16 cellular contexts compared by ENCODE assay signal in the genomic region with DNA sequence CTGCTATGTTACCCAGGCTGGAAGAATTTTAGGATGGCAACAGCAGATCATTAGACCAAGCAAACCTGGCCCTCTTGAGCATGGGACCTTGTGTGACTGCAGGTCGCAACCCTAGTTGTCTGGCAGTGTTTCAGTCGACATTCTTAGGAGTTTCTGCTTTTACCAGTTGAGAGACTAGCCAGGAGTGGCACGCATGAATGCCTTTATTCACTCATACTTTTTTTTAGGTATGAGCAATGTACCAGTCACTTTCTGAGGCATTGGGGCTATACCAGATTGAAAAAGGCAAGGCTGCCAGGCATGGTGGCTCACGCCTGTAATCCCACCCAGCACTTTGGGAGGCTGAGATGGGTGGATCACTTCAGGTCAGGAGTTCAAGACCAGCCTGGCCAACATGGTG. TPM values are rescaled to one million over a fixed set of nuclear protein-coding genes. Genes with fewer than 3 reads are reported as not detected.
A peak's percentile ranks its signal among the peaks of the same experiment; 100 is the strongest.
DNase-seq lines count a peak whose midpoint lies in the region; ATAC-seq, FAIRE-seq and TF ChIP-seq lines count a peak whose summit lies in the region.
"Had no signal": no experiment of that assay in that cellular context is flagged by ENCODE, and none has a peak within 500 bp of the region (broad histone marks: within the 10 kb centered on the region; RNA-seq: fewer than 3 reads in every experiment).

No MANE protein-coding gene starts in this region.

- H3K36me3 ChIP-seq in HepG2 (replicated peaks in 1 of 2; ENCODE audit: control insufficient read depth in 1 of 2, insufficient read depth in 2 of 2, low read length in 2 of 2) (no peaks in the 10 kb centered on the region), right lobe of liver (no peaks in the 10 kb centered on the region), SK-N-SH (replicated peaks in 1 of 2; ENCODE audit: control insufficient read depth in 1 of 2, insufficient read depth in 2 of 2, low read length in 1 of 2) (no peaks in the 10 kb centered on the region), thyroid gland (no peaks in the 10 kb centered on the region)
- H3K36me3 ChIP-seq: HAP-1, vagina had no signal

- in situ Hi-C loops in HepG2 (cut with HindIII; ENCODE audit: extremely low pct_ligation_motif_present, low pct_unique_long_range_greater_than_20kb), result no loop called here

- no peak overlapping the region for H3K4me2 ChIP-seq in HepG2 (ENCODE audit: low read depth, low read length)
- H3K4me2 ChIP-seq in SK-N-SH, result no peak overlapping the region

- no peak for FAIRE-seq in HepG2 (lab: Jason Lieb, UNC)
- FAIRE-seq: A204.1 had no signal

- no peaks in the 10 kb centered on the region for H3K9me2 ChIP-seq in SK-N-SH

- CTCF ChIA-PET in HepG2 (lab: Yijun Ruan, JAX; ENCODE audit: low intra/inter-chr PET ratio, low total read pairs), result no interaction called here
- CTCF ChIA-PET in SK-N-SH (lab: Yijun Ruan, JAX), result no interaction called here

- H3K79me2 ChIP-seq in HepG2 (ENCODE audit: insufficient read depth, low read length) (no peaks in the 10 kb centered on the region), SK-N-SH (ENCODE audit: insufficient read depth) (no peaks in the 10 kb centered on the region)

- H3K4me3 ChIP-seq in HepG2 (replicated peaks in 1 of 3; ENCODE audit: insufficient read depth in 1 of 3, low read depth in 2 of 3, low read length in 3 of 3) (no peak overlapping the region), right lobe of liver (no peak overlapping the region), SK-N-SH (ENCODE audit: low read depth in 2 of 2, low read length in 1 of 2) (no peak overlapping the region), fibroblast of mammary gland (ENCODE audit: control insufficient read depth, low read depth, low read length) (no peak overlapping the region), thyroid gland (replicated peaks in 1 of 3) (no peak overlapping the region)
- H3K4me3 ChIP-seq: HAP-1, vagina had no signal

- H3K27me3 ChIP-seq in HepG2 (ENCODE audit: control insufficient read depth in 1 of 2, insufficient read depth in 2 of 2, low read length in 2 of 2), result no peaks in the 10 kb centered on the region
- H3K27me3 ChIP-seq in right lobe of liver, result no peaks in the 10 kb centered on the region
- no peaks in the 10 kb centered on the region for H3K27me3 ChIP-seq in SK-N-SH (ENCODE audit: insufficient read depth)
- no peaks in the 10 kb centered on the region for H3K27me3 ChIP-seq in thyroid gland
- H3K27me3 ChIP-seq: vagina had no signal

- peaks cover 24% of the 10 kb centered on the region for H3K4me1 ChIP-seq in HepG2 (ENCODE audit: insufficient read depth, low read length)
- H3K4me1 ChIP-seq in right lobe of liver, result no peaks in the 10 kb centered on the region
- peaks cover 0 to 11% of the 10 kb centered on the region in 2 experiments; a peak in 2 of 4 replicates for H3K4me1 ChIP-seq in SK-N-SH (ENCODE audit: control insufficient read depth in 1 of 2, insufficient read depth in 2 of 2, low read depth in 1 of 2, low read length in 1 of 2)
- peaks cover 29 to 34% of the 10 kb centered on the region in 2 donors for H3K4me1 ChIP-seq in thyroid gland
- H3K4me1 ChIP-seq: vagina had no signal

- H2AFZ ChIP-seq in HepG2 (ENCODE audit: low read length), result no peak overlapping the region
- no peak overlapping the region for H2AFZ ChIP-seq in SK-N-SH (ENCODE audit: low read depth)

- no peak for DNase-seq in HepG2 (ENCODE audit: low spot score)
- no peak for DNase-seq in right lobe of liver
- no peak for DNase-seq in SK-N-SH
- peak; percentile 40 for DNase-seq in fibroblast of mammary gland (ENCODE audit: low read depth)
- peak; percentile 88 to 89 for DNase-seq in thyroid gland
- DNase-seq in AG20443 (ENCODE audit: low spot score), result no peak
- DNase-seq: activated CD8-positive, alpha-beta memory T cell treated with anti-CD3 and anti-CD28 coated beads, Interleukin-2, amount 50 U/mL, for 48 hours; NCI-H187; NCI-H526; RPMI8226; stimulated activated naive CD4-positive, alpha-beta T cell treated with Interleukin-2 at 50 U/mL for 16 hours had no signal

- H3K9ac ChIP-seq in HepG2 (ENCODE audit: insufficient read depth, low read depth, low read length) (no peak overlapping the region), SK-N-SH (no peak overlapping the region)

- 88% methylated on average over 4 of the region's 4 CpGs for WGBS in HepG2 (ENCODE audit: low lambda C conversion rate)
- WGBS in right lobe of liver (ENCODE audit: insufficient coverage, low coverage, low lambda C conversion rate, missing lambda C conversion rate), result 75% methylated on average over 3 of the region's 4 CpGs
- WGBS in SK-N-SH (ENCODE audit: low lambda C conversion rate), result 50% methylated on average over 4 of the region's 4 CpGs
- 47 to 56% methylated on average over 4 of the region's 4 CpGs for whole genome bisulfite sequencing in thyroid gland, 2 donors

- peaks cover 26% of the 10 kb centered on the region for H3F3A ChIP-seq in SK-N-SH (replicated peaks; ENCODE audit: insufficient read depth)

- TF ChIP-seq CTCF in HepG2 (CRISPR knock-in tag; IDR thresholded peaks at IDR 0.05), result no peak
- TF ChIP-seq CTCF in right lobe of liver (IDR thresholded peaks at IDR 0.05), result no peak
- no peak for TF ChIP-seq CTCF in SK-N-SH (IDR thresholded peaks at IDR 0.05)
- TF ChIP-seq CTCF in fibroblast of mammary gland (conservative IDR thresholded peaks at IDR 0.05; ENCODE audit: control insufficient read depth, insufficient read depth, low read depth, low read length), result no peak
- no peak for TF ChIP-seq CTCF in thyroid gland (IDR thresholded peaks at IDR 0.05)

- BruUV-seq in HepG2 (replicated peaks; lab: Mats Ljungman, UMichigan), result no TSS peak

- TF ChIP-seq POLR2A in HepG2 (IDR thresholded peaks at IDR 0.05; ENCODE audit: insufficient read depth in 1 of 2, low read depth in 2 of 2, low read length in 2 of 2), result no peak
- no peak for TF ChIP-seq POLR2A in right lobe of liver (IDR thresholded peaks at IDR 0.05)
- no peak for TF ChIP-seq POLR2A in thyroid gland (IDR thresholded peaks at IDR 0.05)

- TF ChIP-seq EP300 in HepG2 (IDR thresholded peaks at IDR 0.05; ENCODE audit: low read depth in 2 of 2, low read length in 2 of 2) (no peak), HepG2 (CRISPR knock-in tag; IDR thresholded peaks at IDR 0.05; ENCODE audit: borderline replicate concordance) (no peak), SK-N-SH (IDR thresholded peaks at IDR 0.05; ENCODE audit: borderline replicate concordance in 1 of 2, low read depth in 1 of 2, low read length in 1 of 2) (peak in 1 of 2 experiments; percentile 38; a peak in 1 of 4 replicates)

- intact Hi-C loops in HepG2 (cut with micrococcal nuclease; ENCODE audit: unreplicated experiment), result no loop called here
- intact Hi-C loops in right lobe of liver (cut with DNase I), result no loop called here
- intact Hi-C loops in thyroid gland (cut with DNase I), result loop anchor here (10.0 kb wide), 1 partner anchor 92 kb away; no protein-coding TSS in a partner anchor

- ATAC-seq in HepG2 (no peak), right lobe of liver (no peak), GM21723 (IDR thresholded peaks at IDR 0.05; ENCODE audit: unreplicated experiment) (no peak), GM21526 (IDR thresholded peaks at IDR 0.05; ENCODE audit: low FRiP score, unreplicated experiment) (no peak)

- no peak for TF ChIP-seq RAD21 in HepG2 (CRISPR knock-in tag; IDR thresholded peaks at IDR 0.05)
- no peak for TF ChIP-seq RAD21 in SK-N-SH (IDR thresholded peaks at IDR 0.05; ENCODE audit: low read length)

- POLR2A ChIA-PET in HepG2 (lab: Yijun Ruan, JAX) (no interaction called here), SK-N-SH (lab: Yijun Ruan, JAX) (no interaction called here)

- H3K9me3 ChIP-seq in HepG2 (ENCODE audit: low read length) (no peaks in the 10 kb centered on the region), right lobe of liver (no peaks in the 10 kb centered on the region), SK-N-SH (no peaks in the 10 kb centered on the region), thyroid gland (no peaks in the 10 kb centered on the region)
- H3K9me3 ChIP-seq: HAP-1, vagina had no signal

- H3K27ac ChIP-seq in HepG2 (ENCODE audit: extremely low read length, insufficient read depth, low read length), result no peak overlapping the region
- H3K27ac ChIP-seq in right lobe of liver, result no peak overlapping the region
- peak overlapping the region in 1 of 2 experiments; percentile 54; a peak in 2 of 4 replicates for H3K27ac ChIP-seq in SK-N-SH (ENCODE audit: low read depth in 2 of 2, low read length in 1 of 2)
- H3K27ac ChIP-seq in thyroid gland, result peak overlapping the region; percentile 73 to 89 (median 81)
- H3K27ac ChIP-seq: vagina had no signal

- H4K20me1 ChIP-seq in HepG2 (ENCODE audit: insufficient read depth, low read length), result no peaks in the 10 kb centered on the region
- no peaks in the 10 kb centered on the region for H4K20me1 ChIP-seq in SK-N-SH (ENCODE audit: insufficient read depth)

RNA-seq across cellular contexts. Expression of gene HAS3, which starts 28.2 kb away (rescaled TPM):
- total RNA-seq in HepG2 (2016; rRNA removed; fragmentation: Illumina TruSeq; extraction: Trizol) (0.04 TPM in 1 of 2 replicates, not detected in the other), right lobe of liver (1 to 10 TPM in 1 of 6 experiments, under 1 TPM in 5; 0.39 to 1.0 (median 0.63) TPM), thyroid gland (1 to 10 TPM; 3.5 to 9.1 (median 7.5) TPM)
- 0.09 TPM in 1 of 2 replicates, not detected in the other for total RNA-seq in HepG2 (2016; cell fraction: cytosol; rRNA removed; fragmentation: Illumina TruSeq; extraction: Trizol; ENCODE audit: low read depth)
- total RNA-seq in HepG2 (2016; cell fraction: insoluble cytoplasmic fraction; rRNA removed; fragmentation: Illumina TruSeq; extraction: Trizol), result 0.13 and 0.36 TPM in 2 replicates
- total RNA-seq in HepG2 (2016; cell fraction: membrane; rRNA removed; fragmentation: Illumina TruSeq; extraction: Trizol), result 0.14 and 0.19 TPM in 2 replicates
- total RNA-seq in HepG2 (2016; cell fraction: nucleus; rRNA removed; fragmentation: Illumina TruSeq; extraction: Trizol), result 0.19 and 0.22 TPM in 2 replicates
- polyA plus RNA-seq in HepG2 (2011; rRNA removed) (0.30 and 0.64 TPM in 2 replicates), SK-N-SH (2012; rRNA removed) (38.7 and 52.4 TPM in 2 replicates)
- 0.28 and 0.32 TPM in 2 replicates for polyA plus RNA-seq in HepG2 (2011; cell fraction: cytosol; rRNA removed)
- 1.3 and 1.4 TPM in 2 replicates for polyA plus RNA-seq in HepG2 (2011; cell fraction: nucleus; rRNA removed)
- polyA plus RNA-seq in HepG2 (2012), result 0.47 and 0.52 TPM in 2 replicates
- 0.10 TPM in 1 of 2 replicates, not detected in the other for polyA plus RNA-seq in HepG2 (2016; cell fraction: cytosol; fragmentation: Illumina TruSeq; extraction: Trizol; ENCODE audit: low read depth)
- 0.09 and 0.12 TPM in 2 replicates for polyA plus RNA-seq in HepG2 (2016; cell fraction: insoluble cytoplasmic fraction; fragmentation: Illumina TruSeq; extraction: Trizol; ENCODE audit: low read depth)
- 0.08 and 0.29 TPM in 2 replicates for polyA plus RNA-seq in HepG2 (2016; cell fraction: membrane; fragmentation: Illumina TruSeq; extraction: Trizol; ENCODE audit: low read depth)
- polyA plus RNA-seq in HepG2 (2016; cell fraction: nucleus; fragmentation: Illumina TruSeq; extraction: Trizol; ENCODE audit: insufficient read depth, low read depth), result 0.79 and 0.96 TPM in 2 replicates
- 1.4 and 2.2 TPM in 2 replicates for polyA minus RNA-seq in HepG2 (2011; rRNA and poly(A)+ RNA removed; ENCODE audit: low replicate concordance)
- polyA minus RNA-seq in HepG2 (2011; cell fraction: cytosol; rRNA and poly(A)+ RNA removed), result 0.30 TPM in 1 of 2 replicates, not detected in the other
- polyA minus RNA-seq in HepG2 (2011; cell fraction: nucleus; rRNA and poly(A)+ RNA removed), result 0.99 and 1.4 TPM in 2 replicates
- polyA plus RNA-seq in SK-N-SH (2012; cell fraction: cytosol; rRNA removed), result 26.0 and 37.9 TPM in 2 replicates
- polyA plus RNA-seq in SK-N-SH (2012; cell fraction: nucleus; rRNA removed), result 61.9 and 84.2 TPM in 2 replicates

RNA-seq across cellular contexts. Expression of gene CHTF8, which starts 55.1 kb away (rescaled TPM):
- total RNA-seq in HepG2 (2016; rRNA removed; fragmentation: Illumina TruSeq; extraction: Trizol) (37.2 and 64.1 TPM in 2 replicates), right lobe of liver (10 to 100 TPM; 56.6 to 78.3 (median 65.4) TPM), thyroid gland (100 to 1,000 TPM in 3 of 4 donors, 10 to 100 TPM in 1; 95.8 to 124 (median 104) TPM)
- total RNA-seq in HepG2 (2016; cell fraction: cytosol; rRNA removed; fragmentation: Illumina TruSeq; extraction: Trizol; ENCODE audit: low read depth), result 15.9 and 16.0 TPM in 2 replicates
- 45.2 and 61.3 TPM in 2 replicates for total RNA-seq in HepG2 (2016; cell fraction: insoluble cytoplasmic fraction; rRNA removed; fragmentation: Illumina TruSeq; extraction: Trizol)
- total RNA-seq in HepG2 (2016; cell fraction: membrane; rRNA removed; fragmentation: Illumina TruSeq; extraction: Trizol), result 36.4 and 42.2 TPM in 2 replicates
- total RNA-seq in HepG2 (2016; cell fraction: nucleus; rRNA removed; fragmentation: Illumina TruSeq; extraction: Trizol), result 25.4 and 28.1 TPM in 2 replicates
- polyA plus RNA-seq in HepG2 (2011; rRNA removed) (67.5 and 74.3 TPM in 2 replicates), SK-N-SH (2012; rRNA removed) (83.0 and 96.6 TPM in 2 replicates)
- polyA plus RNA-seq in HepG2 (2011; cell fraction: cytosol; rRNA removed), result 71.6 and 77.6 TPM in 2 replicates
- 34.1 and 36.4 TPM in 2 replicates for polyA plus RNA-seq in HepG2 (2011; cell fraction: nucleus; rRNA removed)
- polyA plus RNA-seq in HepG2 (2012), result 47.0 and 51.3 TPM in 2 replicates
- polyA plus RNA-seq in HepG2 (2016; cell fraction: cytosol; fragmentation: Illumina TruSeq; extraction: Trizol; ENCODE audit: low read depth), result 18.3 and 28.8 TPM in 2 replicates
- 123 and 124 TPM in 2 replicates for polyA plus RNA-seq in HepG2 (2016; cell fraction: insoluble cytoplasmic fraction; fragmentation: Illumina TruSeq; extraction: Trizol; ENCODE audit: low read depth)
- polyA plus RNA-seq in HepG2 (2016; cell fraction: membrane; fragmentation: Illumina TruSeq; extraction: Trizol; ENCODE audit: low read depth), result 44.9 and 57.1 TPM in 2 replicates
- 55.2 and 67.8 TPM in 2 replicates for polyA plus RNA-seq in HepG2 (2016; cell fraction: nucleus; fragmentation: Illumina TruSeq; extraction: Trizol; ENCODE audit: insufficient read depth, low read depth)
- 127 and 272 TPM in 2 replicates for polyA minus RNA-seq in HepG2 (2011; rRNA and poly(A)+ RNA removed; ENCODE audit: low replicate concordance)
- polyA minus RNA-seq in HepG2 (2011; cell fraction: cytosol; rRNA and poly(A)+ RNA removed), result 48.2 and 50.4 TPM in 2 replicates
- polyA minus RNA-seq in HepG2 (2011; cell fraction: nucleus; rRNA and poly(A)+ RNA removed), result 17.3 and 20.1 TPM in 2 replicates
- 60.3 and 84.3 TPM in 2 replicates for polyA plus RNA-seq in SK-N-SH (2012; cell fraction: cytosol; rRNA removed)
- polyA plus RNA-seq in SK-N-SH (2012; cell fraction: nucleus; rRNA removed), result 54.0 and 64.1 TPM in 2 replicates

RNA-seq across cellular contexts. Expression of gene UTP4, which starts 55.2 kb away (rescaled TPM):
- total RNA-seq in HepG2 (2016; rRNA removed; fragmentation: Illumina TruSeq; extraction: Trizol), result 30.0 and 57.1 TPM in 2 replicates
- 37.9 and 40.6 TPM in 2 replicates for total RNA-seq in HepG2 (2016; cell fraction: cytosol; rRNA removed; fragmentation: Illumina TruSeq; extraction: Trizol; ENCODE audit: low read depth)
- total RNA-seq in HepG2 (2016; cell fraction: insoluble cytoplasmic fraction; rRNA removed; fragmentation: Illumina TruSeq; extraction: Trizol), result 26.3 and 63.5 TPM in 2 replicates
- total RNA-seq in HepG2 (2016; cell fraction: membrane; rRNA removed; fragmentation: Illumina TruSeq; extraction: Trizol), result 33.1 and 34.6 TPM in 2 replicates
- 37.9 and 38.1 TPM in 2 replicates for total RNA-seq in HepG2 (2016; cell fraction: nucleus; rRNA removed; fragmentation: Illumina TruSeq; extraction: Trizol)
- polyA plus RNA-seq in HepG2 (2011; rRNA removed), result 85.8 and 91.2 TPM in 2 replicates
- 70.4 and 88.9 TPM in 2 replicates for polyA plus RNA-seq in HepG2 (2011; cell fraction: cytosol; rRNA removed)
- polyA plus RNA-seq in HepG2 (2011; cell fraction: nucleus; rRNA removed), result 58.2 and 63.9 TPM in 2 replicates
- polyA plus RNA-seq in HepG2 (2012), result 65.9 and 68.1 TPM in 2 replicates
- polyA plus RNA-seq in HepG2 (2016; cell fraction: cytosol; fragmentation: Illumina TruSeq; extraction: Trizol; ENCODE audit: low read depth), result 21.9 and 27.0 TPM in 2 replicates
- 119 and 121 TPM in 2 replicates for polyA plus RNA-seq in HepG2 (2016; cell fraction: insoluble cytoplasmic fraction; fragmentation: Illumina TruSeq; extraction: Trizol; ENCODE audit: low read depth)
- polyA plus RNA-seq in HepG2 (2016; cell fraction: membrane; fragmentation: Illumina TruSeq; extraction: Trizol; ENCODE audit: low read depth), result 30.9 and 36.3 TPM in 2 replicates
- 71.6 and 78.5 TPM in 2 replicates for polyA plus RNA-seq in HepG2 (2016; cell fraction: nucleus; fragmentation: Illumina TruSeq; extraction: Trizol; ENCODE audit: insufficient read depth, low read depth)
- 126 and 208 TPM in 2 replicates for polyA minus RNA-seq in HepG2 (2011; rRNA and poly(A)+ RNA removed; ENCODE audit: low replicate concordance)
- polyA minus RNA-seq in HepG2 (2011; cell fraction: cytosol; rRNA and poly(A)+ RNA removed), result 51.0 and 51.2 TPM in 2 replicates
- 59.6 and 65.4 TPM in 2 replicates for polyA minus RNA-seq in HepG2 (2011; cell fraction: nucleus; rRNA and poly(A)+ RNA removed)
- total RNA-seq in right lobe of liver, result 10 to 100 TPM; 13.9 to 22.2 (median 19.6) TPM
- 66.5 and 91.7 TPM in 2 replicates for polyA plus RNA-seq in SK-N-SH (2012; rRNA removed)
- 66.4 and 80.8 TPM in 2 replicates for polyA plus RNA-seq in SK-N-SH (2012; cell fraction: cytosol; rRNA removed)
- polyA plus RNA-seq in SK-N-SH (2012; cell fraction: nucleus; rRNA removed), result 47.6 and 88.1 TPM in 2 replicates
- 10 to 100 TPM; 22.4 to 33.1 (median 24.1) TPM for total RNA-seq in thyroid gland

Comparison
In these comparisons a context has a peak if more than half of its experiments do, and no peak if none do; other contexts are left out.
1. DNase-seq: peak in fibroblast of mammary gland (single experiment) and thyroid gland (2 of 2); none in HepG2 (single experiment), right lobe of liver (0 of 3), SK-N-SH (single experiment) and AG20443 (single experiment).
2. H3K27ac ChIP-seq: peak in thyroid gland (3 of 3); none in HepG2 (single experiment) and right lobe of liver (0 of 3).
3. Of the 25 proteins assayed by ChIP-seq in both HepG2 and SK-N-SH: peak only in HepG2: none; only in SK-N-SH: FOSL2, NFIC, PBX3 and TCF12; in both: none; in neither: 20; mixed calls (peak in some experiments, not most) for 1.